ENCODE assay signal across 43 cellular contexts in genomic region chr1:223445402-223445801, GRCh38. TPM values are rescaled to one million over a fixed set of nuclear protein-coding genes. Genes with fewer than 3 reads are reported as not detected.
"Had no signal": no experiment of that assay in that cellular context is flagged by ENCODE, and none has a peak within 500 bp of the region (broad histone marks: within the 10 kb centered on the region; RNA-seq: fewer than 3 reads in every experiment).

No MANE protein-coding gene starts in this region.

- H3K36me3 Mint-ChIP-seq: activated naive CD4-positive, alpha-beta T cell treated with anti-CD3 and anti-CD28 coated beads, Interleukin-2, amount 10 ng/mL, durations not matched to agents 7 days and 5 days; activated naive CD4-positive, alpha-beta T cell treated with anti-CD3 and anti-CD28 coated beads, Interleukin-2, amount 50 U/mL, for 24 hours; activated naive CD8-positive, alpha-beta T cell treated with anti-CD3 and anti-CD28 coated beads, Interleukin-2, amount 10 ng/mL, durations not matched to agents 7 days and 5 days; brain had no signal

- H3K4me1 Mint-ChIP-seq: activated naive CD4-positive, alpha-beta T cell treated with anti-CD3 and anti-CD28 coated beads, Interleukin-2, amount 10 ng/mL, durations not matched to agents 7 days and 5 days; activated naive CD4-positive, alpha-beta T cell treated with anti-CD3 and anti-CD28 coated beads, Interleukin-2, amount 50 U/mL, for 24 hours; activated naive CD8-positive, alpha-beta T cell treated with anti-CD3 and anti-CD28 coated beads for 36 hours; activated naive CD8-positive, alpha-beta T cell treated with anti-CD3 and anti-CD28 coated beads, Interleukin-2, amount 10 ng/mL, durations not matched to agents 7 days and 5 days; activated naive CD8-positive, alpha-beta T cell treated with anti-CD3 and anti-CD28 coated beads, Interleukin-2, amount 50 U/mL, for 24 hours; activated T-helper 17 cell treated with anti-CD3 and anti-CD28 coated beads, Interleukin-2, amount 50 U/mL, for 72 hours; brain; central memory CD8-positive, alpha-beta T cell had no signal

- H3K27ac ChIP-seq: adrenal gland, ascending aorta, body of pancreas, brain microvascular endothelial cell, breast epithelium, cardiac muscle cell, colonic mucosa had no signal

- H3K27ac Mint-ChIP-seq: activated naive CD4-positive, alpha-beta T cell treated with anti-CD3 and anti-CD28 coated beads for 36 hours; activated naive CD4-positive, alpha-beta T cell treated with anti-CD3 and anti-CD28 coated beads, Interleukin-2, amount 10 ng/mL, durations not matched to agents 7 days and 5 days; activated naive CD4-positive, alpha-beta T cell treated with anti-CD3 and anti-CD28 coated beads, Interleukin-2, amount 50 U/mL, for 24 hours; activated naive CD4-positive, alpha-beta T cell treated with anti-CD3 and anti-CD28 coated beads, Interleukin-2, amount 50 U/mL, for 72 hours; activated naive CD8-positive, alpha-beta T cell; activated naive CD8-positive, alpha-beta T cell treated with anti-CD3 and anti-CD28 coated beads for 36 hours; activated naive CD8-positive, alpha-beta T cell treated with anti-CD3 and anti-CD28 coated beads, Interleukin-2, amount 10 ng/mL, durations not matched to agents 7 days and 5 days; activated naive CD8-positive, alpha-beta T cell treated with anti-CD3 and anti-CD28 coated beads, Interleukin-2, amount 50 U/mL, for 24 hours; activated T-cell treated with anti-CD3 and anti-CD28 coated beads, Interleukin-2, amount 50 U/mL, for 72 hours; activated T-helper 1 cell treated with anti-CD3 and anti-CD28 coated beads, Interleukin-12 subunit alpha, Interleukin-12 subunit beta, Interleukin-2, Interleukin-4 antibody, amounts not matched to agents 30 ng/mL and 10 ng/mL and 1 ng/mL, durations not matched to agents 14 hours and 24 hours and 36 hours; activated T-helper 17 cell treated with anti-CD3 and anti-CD28 coated beads, Interleukin-2, amount 50 U/mL, for 72 hours; activated T-helper 2 cell treated with anti-CD3 and anti-CD28 coated beads, Interferon-gamma antibody, Interleukin-2, Interleukin-4, amounts not matched to agents 10 μg/mL and 5 μg/mL and 100 μg/mL, durations not matched to agents 14 hours and 24 hours and 36 hours; brain had no signal

- H3K9me3 ChIP-seq: adrenal gland, ascending aorta, body of pancreas, colonic mucosa had no signal

- H3K9me3 Mint-ChIP-seq: central memory CD8-positive, alpha-beta T cell had no signal

- H3K4me3 ChIP-seq: adrenal gland, ascending aorta, body of pancreas, breast epithelium, cardiac muscle cell, colonic mucosa had no signal

- H3K4me1 ChIP-seq: adrenal gland, ascending aorta, body of pancreas, breast epithelium, colonic mucosa had no signal

- ATAC-seq: activated naive CD4-positive, alpha-beta T cell treated with anti-CD3 and anti-CD28 coated beads, Interleukin-2, amount 50 U/mL, for 72 hours; activated naive CD8-positive, alpha-beta T cell treated with anti-CD3 and anti-CD28 coated beads, Interleukin-2, amount 50 U/mL, for 24 hours; activated T-cell treated with anti-CD3 and anti-CD28 coated beads, Interleukin-2, amount 50 U/mL, for 72 hours; activated T-helper 17 cell treated with anti-CD3 and anti-CD28 coated beads, Interleukin-2, amount 50 U/mL, for 72 hours; body of pancreas had no signal

- FAIRE-seq: astrocyte, bronchial epithelial cell, colon had no signal

- H3K27me3 Mint-ChIP-seq: activated naive CD4-positive, alpha-beta T cell treated with anti-CD3 and anti-CD28 coated beads, Interleukin-2, amount 50 U/mL, for 24 hours; activated naive CD8-positive, alpha-beta T cell treated with anti-CD3 and anti-CD28 coated beads, Interleukin-2, amount 10 ng/mL, durations not matched to agents 7 days and 5 days; activated T-helper 17 cell treated with anti-CD3 and anti-CD28 coated beads, Interleukin-2, amount 50 U/mL, for 72 hours had no signal

- H3K36me3 ChIP-seq: adrenal gland, ascending aorta, brain microvascular endothelial cell, breast epithelium, cardiac muscle cell, colonic mucosa had no signal

- H3K27me3 ChIP-seq: adrenal gland, ascending aorta, body of pancreas, brain microvascular endothelial cell, breast epithelium, cardiac muscle cell, colonic mucosa had no signal

- DNase-seq: activated effector memory CD4-positive, alpha-beta T cell treated with anti-CD3 and anti-CD28 coated beads, Interleukin-2, amount 50 U/mL, for 16 hours; activated effector memory CD4-positive, alpha-beta T cell treated with Interleukin-2 at 50 U/mL for 16 hours; activated gamma-delta T cell; activated gamma-delta T cell treated with Interleukin-2 at 50 U/mL for 16 hours; activated naive CD4-positive, alpha-beta T cell; activated naive CD4-positive, alpha-beta T cell treated with anti-CD3 and anti-CD28 coated beads for 36 hours; activated naive CD4-positive, alpha-beta T cell treated with anti-CD3 and anti-CD28 coated beads, Interleukin-2, amount 10 ng/mL, durations not matched to agents 7 days and 5 days; activated naive CD4-positive, alpha-beta T cell treated with anti-CD3 and anti-CD28 coated beads, Interleukin-2, amount 50 U/mL, for 16 hours; activated naive CD4-positive, alpha-beta T cell treated with Interleukin-2 at 50 U/mL for 16 hours; activated naive CD8-positive, alpha-beta T cell treated with anti-CD3 and anti-CD28 coated beads for 36 hours; activated naive CD8-positive, alpha-beta T cell treated with anti-CD3 and anti-CD28 coated beads, Interleukin-2, amount 10 ng/mL, durations not matched to agents 7 days and 5 days; activated naive CD8-positive, alpha-beta T cell treated with anti-CD3 and anti-CD28 coated beads, Interleukin-2, amount 50 U/mL, for 24 hours; activated T-cell treated with anti-CD3 and anti-CD28 coated beads, Interleukin-2, amount 50 U/mL, for 48 hours; activated T-cell treated with anti-CD3 and anti-CD28 coated beads, Interleukin-2, amount 50 U/mL, for 72 hours; adrenal gland; amniotic stem cell; amygdala; anterior cingulate cortex; aorta; body of pancreas; brain microvascular endothelial cell; caudate nucleus; central memory CD4-positive, alpha-beta T cell; cerebellar nuclear complex; colonic mucosa had no signal

- H3K4me3 Mint-ChIP-seq: activated naive CD4-positive, alpha-beta T cell treated with anti-CD3 and anti-CD28 coated beads for 36 hours; activated naive CD4-positive, alpha-beta T cell treated with anti-CD3 and anti-CD28 coated beads, Interleukin-2, amount 10 ng/mL, durations not matched to agents 7 days and 5 days; activated naive CD4-positive, alpha-beta T cell treated with anti-CD3 and anti-CD28 coated beads, Interleukin-2, amount 50 U/mL, for 24 hours; activated naive CD8-positive, alpha-beta T cell; activated naive CD8-positive, alpha-beta T cell treated with anti-CD3 and anti-CD28 coated beads for 36 hours; activated naive CD8-positive, alpha-beta T cell treated with anti-CD3 and anti-CD28 coated beads, Interleukin-2, amount 10 ng/mL, durations not matched to agents 7 days and 5 days; activated naive CD8-positive, alpha-beta T cell treated with anti-CD3 and anti-CD28 coated beads, Interleukin-2, amount 50 U/mL, for 24 hours; activated T-cell treated with anti-CD3 and anti-CD28 coated beads, Interleukin-2, amount 50 U/mL, for 72 hours; activated T-helper 1 cell treated with anti-CD3 and anti-CD28 coated beads, Interleukin-12 subunit alpha, Interleukin-12 subunit beta, Interleukin-2, Interleukin-4 antibody, amounts not matched to agents 30 ng/mL and 10 ng/mL and 1 ng/mL, durations not matched to agents 14 hours and 24 hours and 36 hours; activated T-helper 17 cell treated with anti-CD3 and anti-CD28 coated beads, Interleukin-2, amount 50 U/mL, for 72 hours; brain; central memory CD8-positive, alpha-beta T cell had no signal

RNA-seq across cellular contexts. Expression of gene CCDC185, which starts 52.2 kb away (rescaled TPM):
- total RNA-seq: activated naive CD4-positive, alpha-beta T cell treated with anti-CD3 and anti-CD28 coated beads for 36 hours; activated naive CD4-positive, alpha-beta T cell treated with anti-CD3 and anti-CD28 coated beads, Interleukin-2, amount 50 U/mL, for 72 hours; activated naive CD8-positive, alpha-beta T cell treated with anti-CD3 and anti-CD28 coated beads for 36 hours; activated naive CD8-positive, alpha-beta T cell treated with anti-CD3 and anti-CD28 coated beads, Interleukin-2, amount 10 ng/mL, durations not matched to agents 7 days and 5 days; activated T-cell treated with anti-CD3 and anti-CD28 coated beads, Interleukin-2, amount 50 U/mL, for 72 hours; activated T-helper 1 cell treated with anti-CD3 and anti-CD28 coated beads, Interleukin-12 subunit alpha, Interleukin-12 subunit beta, Interleukin-2, Interleukin-4 antibody, amounts not matched to agents 30 ng/mL and 10 ng/mL and 1 ng/mL, durations not matched to agents 14 hours and 24 hours and 36 hours; activated T-helper 17 cell treated with anti-CD3 and anti-CD28 coated beads, Interleukin-2, amount 50 U/mL, for 72 hours; activated T-helper 2 cell treated with anti-CD3 and anti-CD28 coated beads, Interferon-gamma antibody, Interleukin-2, Interleukin-4, amounts not matched to agents 10 μg/mL and 5 μg/mL and 100 μg/mL, durations not matched to agents 14 hours and 24 hours and 36 hours; adrenal gland; aorta; ascending aorta; astrocyte; body of pancreas; breast epithelium; bronchial epithelial cell; cardiac muscle cell; cardiac septum; cerebellum; chondrocyte; colonic mucosa had no signal
- polyA plus RNA-seq: adipose tissue, adrenal gland, aorta, cardiac muscle cell had no signal
